ENCODE assay signal across 1 cellular context in the genomic region with DNA sequence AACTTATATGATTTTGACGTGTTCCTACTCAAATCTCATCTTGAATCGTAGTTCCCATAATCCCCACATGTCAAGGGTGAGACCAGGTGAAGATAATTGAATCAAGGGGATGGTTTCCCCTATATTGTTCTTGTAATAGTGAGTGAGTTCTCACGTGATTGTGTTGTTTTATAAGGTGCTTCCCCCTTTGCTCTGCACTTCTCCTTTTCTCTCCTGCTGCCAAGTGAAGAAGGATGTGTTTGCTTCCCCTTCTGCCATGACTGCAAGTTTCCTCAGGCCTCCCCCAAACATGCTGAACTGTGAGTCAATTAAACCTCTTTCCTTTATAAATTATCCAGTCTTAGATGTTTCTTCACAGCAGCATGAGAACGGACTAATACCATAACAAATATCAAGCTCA.
TF ChIP-seq lines count a peak whose summit lies in the region.

No MANE protein-coding gene starts in this region.

TF ChIP-seq in GM23338, 12 proteins besides CTCF, POLR2A, EP300 and RAD21 (continued from another document):
- TF ChIP-seq ZNF462 (CRISPR knock-in tag; IDR thresholded peaks at IDR 0.05) = no peak
- no peak for TF ChIP-seq ETS1 (IDR thresholded peaks at IDR 0.05)
- TF ChIP-seq STAT1 (IDR thresholded peaks at IDR 0.05; ENCODE audit: unreplicated experiment) = no peak
- no peak for TF ChIP-seq POLR2AphosphoS5 (IDR thresholded peaks at IDR 0.05; ENCODE audit: low read depth)
- no peak for TF ChIP-seq EZH2phosphoT487 (IDR thresholded peaks at IDR 0.05; ENCODE audit: unreplicated experiment)
TF ChIP-seq in GM23338: peak in this region for 0.
